Comparison of ENCODE assay signal across 16 cellular contexts in genomic region chr12:128365032-128365431, GRCh38.
"Had no signal": no experiment of that assay in that cellular context is flagged by ENCODE, and none has a peak within 500 bp of the region (broad histone marks: within the 10 kb centered on the region; RNA-seq: fewer than 3 reads in every experiment).

No MANE protein-coding gene starts in this region.

- DNase-seq: activated B cell treated with CpG ODN at 0.5 μM for 24 hours; activated CD4-positive, alpha-beta T cell treated with anti-CD3 and anti-CD28 coated beads, Interleukin-2, amount 10 ng/mL, durations not matched to agents 24 days and 14 days; activated CD8-positive, alpha-beta memory T cell treated with anti-CD3 and anti-CD28 coated beads, Interleukin-2, amount 50 U/mL, for 48 hours; activated gamma-delta T cell; activated T-cell treated with anti-CD3 and anti-CD28 coated beads, Interleukin-2, amount 50 U/mL, for 72 hours; amniotic stem cell; foreskin fibroblast; glutamatergic neuron; immature natural killer cell; lower lobe of right lung; midbrain; stimulated activated CD4-positive, alpha-beta T cell treated with anti-CD3 and anti-CD28 coated beads, Interleukin-1b, Interleukin-23, amount 100 ng/mL, for 48 hours; SW 1271; thyroid gland had no signal

- H3K36me3 Mint-ChIP-seq: immature natural killer cell had no signal

- H3K27ac Mint-ChIP-seq: activated B cell treated with CpG ODN at 0.5 μM for 24 hours; activated CD4-positive, alpha-beta T cell treated with anti-CD3 and anti-CD28 coated beads, Interleukin-2, amount 10 ng/mL, durations not matched to agents 24 days and 14 days; activated naive CD4-positive, alpha-beta T cell treated with anti-CD3 and anti-CD28 coated beads, Interleukin-2, amount 50 U/mL, for 72 hours; activated T-cell treated with anti-CD3 and anti-CD28 coated beads, Interleukin-2, amount 50 U/mL, for 72 hours; immature natural killer cell; progenitor cell of endocrine pancreas had no signal

- H3K9me3 ChIP-seq: lower lobe of right lung, thyroid gland had no signal

- H3K27me3 ChIP-seq: thyroid gland had no signal

- H3K36me3 ChIP-seq: lower lobe of right lung, thyroid gland had no signal

- H3K9me3 Mint-ChIP-seq: activated CD4-positive, alpha-beta T cell treated with anti-CD3 and anti-CD28 coated beads, Interleukin-2, amount 10 ng/mL, durations not matched to agents 24 days and 14 days had no signal

- H3K4me3 Mint-ChIP-seq: activated B cell treated with CpG ODN at 0.5 μM for 24 hours; activated CD4-positive, alpha-beta T cell treated with anti-CD3 and anti-CD28 coated beads, Interleukin-2, amount 10 ng/mL, durations not matched to agents 24 days and 14 days had no signal

- H3K4me1 Mint-ChIP-seq: activated B cell treated with CpG ODN at 0.5 μM for 24 hours; activated CD4-positive, alpha-beta T cell treated with anti-CD3 and anti-CD28 coated beads, Interleukin-2, amount 10 ng/mL, durations not matched to agents 24 days and 14 days had no signal

- H3K27ac ChIP-seq: lower lobe of right lung, thyroid gland had no signal

- H3K4me1 ChIP-seq: lower lobe of right lung had no signal
